In the genomic region with DNA sequence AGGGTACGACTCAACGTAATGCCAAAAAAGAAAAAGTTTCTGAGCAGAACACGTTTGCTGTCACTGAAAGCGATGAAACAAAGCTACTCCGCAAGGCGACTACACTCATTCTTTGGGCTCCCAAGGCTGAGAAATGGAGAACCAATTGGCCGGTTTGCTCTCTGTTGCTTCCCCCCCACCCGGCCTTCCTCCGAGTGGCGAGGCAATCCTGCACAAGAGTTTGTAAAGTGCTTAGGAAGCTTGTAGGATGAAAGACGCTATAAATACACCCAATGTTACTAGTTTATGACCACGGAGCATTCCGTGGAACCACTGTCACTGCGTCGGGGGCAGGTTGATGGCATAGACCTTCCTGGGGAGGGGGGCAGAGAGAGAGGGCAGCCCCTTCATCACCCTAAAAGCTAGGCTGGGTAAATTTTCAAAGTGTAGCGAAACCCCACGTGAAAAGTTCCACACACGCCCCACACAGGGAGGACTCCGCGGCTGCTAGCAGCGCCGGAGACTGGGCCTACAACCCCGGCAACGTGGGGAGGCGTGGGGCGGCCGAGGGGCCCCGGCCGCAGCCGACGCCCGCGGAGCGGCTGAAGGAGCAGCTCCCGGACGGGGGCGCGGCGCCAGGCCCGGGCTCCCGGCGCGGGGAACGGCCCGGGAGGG, we compare ENCODE assay signal across 1 cellular context.
TF ChIP-seq lines count a peak whose summit lies in the region.

No MANE protein-coding gene starts in this region.

TF ChIP-seq in HepG2, 621 proteins besides CTCF, POLR2A, EP300 and RAD21 (continued from another document):
- TF ChIP-seq PATZ1 (CRISPR knock-in tag; IDR thresholded peaks at IDR 0.05) (peak; percentile 29; the same call in 1 of the 2 replicates), ZNF234 (CRISPR knock-in tag; conservative IDR thresholded peaks at IDR 0.05) (no peak), RERE (CRISPR knock-in tag; IDR thresholded peaks at IDR 0.05; ENCODE audit: low read depth) (no peak), SRSF9 (IDR thresholded peaks at IDR 0.05; ENCODE audit: borderline replicate concordance, insufficient read depth, low read depth, low read length, poor library complexity, severe bottlenecking) (no peak), REL (CRISPR knock-in tag; conservative IDR thresholded peaks at IDR 0.05) (0 out of 2 replicates have a peak, but pooled peaks have one; percentile 12), NR2F1 (CRISPR knock-in tag; IDR thresholded peaks at IDR 0.05) (no peak), ZBTB21 (CRISPR knock-in tag; IDR thresholded peaks at IDR 0.05) (no peak), PHF8 (CRISPR knock-in tag; IDR thresholded peaks at IDR 0.05) (peak; percentile 3; the same call in 1 of the 2 replicates), NCOR1 (IDR thresholded peaks at IDR 0.05; ENCODE audit: borderline replicate concordance, low read length) (no peak), ZMYM2 (CRISPR knock-in tag; IDR thresholded peaks at IDR 0.05) (no peak), PHF20 (CRISPR knock-in tag; IDR thresholded peaks at IDR 0.05) (peak; percentile 14), ARNTL (CRISPR knock-in tag; IDR thresholded peaks at IDR 0.05) (no peak), ZC3H13 (CRISPR knock-in tag; IDR thresholded peaks at IDR 0.05) (no peak), ZNF556 (CRISPR knock-in tag; IDR thresholded peaks at IDR 0.05; ENCODE audit: borderline replicate concordance) (no peak), ZNF33A (CRISPR knock-in tag; IDR thresholded peaks at IDR 0.05; ENCODE audit: borderline replicate concordance) (0 out of 2 replicates have a peak, but pooled peaks have one; percentile 53), ZNF878 (CRISPR knock-in tag; IDR thresholded peaks at IDR 0.05) (no peak), UBTF (CRISPR knock-in tag; IDR thresholded peaks at IDR 0.05) (0 out of 2 replicates have a peak, but pooled peaks have one; percentile 4), RELA (CRISPR knock-in tag; IDR thresholded peaks at IDR 0.05) (no peak), NR1H2 (CRISPR knock-in tag; IDR thresholded peaks at IDR 0.05; ENCODE audit: borderline replicate concordance, low read depth) (no peak), KAT7 (CRISPR knock-in tag; IDR thresholded peaks at IDR 0.05; ENCODE audit: borderline replicate concordance) (no peak), ZNF781 (CRISPR knock-in tag; IDR thresholded peaks at IDR 0.05; ENCODE audit: borderline replicate concordance, not compliant biosample characterization) (peak; percentile 37), FOSL1 (CRISPR knock-in tag; IDR thresholded peaks at IDR 0.05; ENCODE audit: borderline replicate concordance) (no peak), ASH2L (IDR thresholded peaks at IDR 0.05; ENCODE audit: insufficient read length, low read depth, low read length) (peak; percentile 65), ZFP90 (CRISPR knock-in tag; IDR thresholded peaks at IDR 0.05; ENCODE audit: borderline replicate concordance) (no peak)
- TF ChIP-seq, protein P1, sequence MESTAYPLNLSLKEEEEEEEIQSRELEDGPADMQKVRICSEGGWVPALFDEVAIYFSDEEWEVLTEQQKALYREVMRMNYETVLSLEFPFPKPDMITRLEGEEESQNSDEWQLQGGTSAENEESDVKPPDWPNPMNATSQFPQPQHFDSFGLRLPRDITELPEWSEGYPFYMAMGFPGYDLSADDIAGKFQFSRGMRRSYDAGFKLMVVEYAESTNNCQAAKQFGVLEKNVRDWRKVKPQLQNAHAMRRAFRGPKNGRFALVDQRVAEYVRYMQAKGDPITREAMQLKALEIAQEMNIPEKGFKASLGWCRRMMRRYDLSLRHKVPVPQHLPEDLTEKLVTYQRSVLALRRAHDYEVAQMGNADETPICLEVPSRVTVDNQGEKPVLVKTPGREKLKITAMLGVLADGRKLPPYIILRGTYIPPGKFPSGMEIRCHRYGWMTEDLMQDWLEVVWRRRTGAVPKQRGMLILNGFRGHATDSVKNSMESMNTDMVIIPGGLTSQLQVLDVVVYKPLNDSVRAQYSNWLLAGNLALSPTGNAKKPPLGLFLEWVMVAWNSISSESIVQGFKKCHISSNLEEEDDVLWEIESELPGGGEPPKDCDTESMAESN (CRISPR knock-in tag; conservative IDR thresholded peaks at IDR 0.05), result 0 out of 2 replicates have a peak, but pooled peaks have one; percentile 55
- TF ChIP-seq, protein P2, sequence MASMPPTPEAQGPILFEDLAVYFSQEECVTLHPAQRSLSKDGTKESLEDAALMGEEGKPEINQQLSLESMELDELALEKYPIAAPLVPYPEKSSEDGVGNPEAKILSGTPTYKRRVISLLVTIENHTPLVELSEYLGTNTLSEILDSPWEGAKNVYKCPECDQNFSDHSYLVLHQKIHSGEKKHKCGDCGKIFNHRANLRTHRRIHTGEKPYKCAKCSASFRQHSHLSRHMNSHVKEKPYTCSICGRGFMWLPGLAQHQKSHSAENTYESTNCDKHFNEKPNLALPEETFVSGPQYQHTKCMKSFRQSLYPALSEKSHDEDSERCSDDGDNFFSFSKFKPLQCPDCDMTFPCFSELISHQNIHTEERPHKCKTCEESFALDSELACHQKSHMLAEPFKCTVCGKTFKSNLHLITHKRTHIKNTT (CRISPR knock-in tag; IDR thresholded peaks at IDR 0.05), result no peak
